In the genomic region with DNA sequence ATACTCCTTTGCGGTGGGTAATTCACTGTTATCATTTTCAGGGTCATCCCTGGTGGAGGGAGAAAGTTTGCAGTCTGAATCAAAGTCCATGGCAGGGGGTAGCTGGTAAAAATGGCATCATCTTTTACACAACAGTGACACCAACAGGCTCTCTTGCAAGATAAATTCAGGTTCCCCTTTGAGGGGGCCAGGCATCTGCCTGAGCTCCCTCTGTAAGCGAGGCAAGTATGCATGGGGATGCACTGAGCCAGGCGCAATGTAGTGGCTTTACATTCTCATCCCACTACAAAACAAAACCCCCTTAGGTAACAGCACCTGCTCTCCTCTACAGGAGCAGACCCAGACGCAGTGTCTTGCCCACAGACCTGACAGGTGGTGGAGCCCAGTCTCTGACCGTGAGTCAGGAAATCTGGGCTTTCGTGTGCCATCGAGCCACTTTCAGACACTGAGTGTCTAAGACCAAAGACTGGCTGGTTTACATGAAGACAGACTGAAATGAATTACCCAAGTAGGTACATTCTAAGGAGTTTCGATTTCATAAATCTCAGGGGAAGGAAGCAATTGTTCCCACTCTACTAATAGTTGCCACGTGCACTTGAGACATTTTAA, we compare ENCODE assay signal across 27 cellular contexts. TPM values are rescaled to one million over a fixed set of nuclear protein-coding genes. Genes with fewer than 3 reads are reported as not detected.
A peak's percentile ranks its signal among the peaks of the same experiment; 100 is the strongest.
DNase-seq lines count a peak whose midpoint lies in the region; ATAC-seq and TF ChIP-seq lines count a peak whose summit lies in the region.
"Had no signal": no experiment of that assay in that cellular context is flagged by ENCODE, and none has a peak within 500 bp of the region (broad histone marks: within the 10 kb centered on the region; RNA-seq: fewer than 3 reads in every experiment).

No MANE protein-coding gene starts in this region.

- H3K4me1 Mint-ChIP-seq in natural killer cell (no peaks in the 10 kb centered on the region), endodermal cell (no peaks in the 10 kb centered on the region)
- no peaks in the 10 kb centered on the region for H3K4me1 Mint-ChIP-seq in natural killer cell treated with Interleukin-12 subunit alpha and Interleukin-12 subunit beta and Interleukin-15 and Interleukin-18, amount 100 ng/mL, for 72 hours (ENCODE audit: low read depth in 2 of 2)
- peaks cover 0 to 2% (median 0%) of the 10 kb centered on the region in 7 donors for H3K4me1 Mint-ChIP-seq in naive thymus-derived CD4-positive, alpha-beta T cell
- H3K4me1 Mint-ChIP-seq in activated CD4-positive, alpha-beta T cell treated with anti-CD3 and anti-CD28 coated beads, Interleukin-2, amount 10 ng/mL, durations not matched to agents 24 days and 14 days: no peaks in the 10 kb centered on the region
- H3K4me1 Mint-ChIP-seq: CD14-positive monocyte had no signal

- H3K27me3 ChIP-seq in MM.1S (replicated peaks; ENCODE audit: insufficient read depth, low read length) (no peaks in the 10 kb centered on the region), endodermal cell (ENCODE audit: control insufficient read depth, insufficient read depth, low read length, poor library complexity, severe bottlenecking) (no peaks in the 10 kb centered on the region), colonic mucosa (no peaks in the 10 kb centered on the region)
- H3K27me3 ChIP-seq in naive thymus-derived CD4-positive, alpha-beta T cell (ENCODE audit: control insufficient read depth in 2 of 2, insufficient read depth in 2 of 2, low read length in 2 of 2): no peaks in the 10 kb centered on the region
- H3K27me3 ChIP-seq: gastrocnemius medialis, Peyer's patch, uterus had no signal

- DNase-seq in natural killer cell (no peak), MM.1S (peak; percentile 80), endodermal cell (no peak), colonic mucosa (no peak)
- no peak for DNase-seq in natural killer cell treated with Interleukin-12 subunit alpha and Interleukin-12 subunit beta and Interleukin-15 and Interleukin-18, amount 100 ng/mL, for 72 hours (ENCODE audit: low spot score)
- no peak for DNase-seq in naive thymus-derived CD4-positive, alpha-beta T cell
- no peak for DNase-seq in activated CD4-positive, alpha-beta T cell treated with anti-CD3 and anti-CD28 coated beads, Interleukin-2, amount 10 ng/mL, durations not matched to agents 24 days and 14 days
- DNase-seq: activated naive CD4-positive, alpha-beta T cell; central memory CD4-positive, alpha-beta T cell; DMS153; gastrocnemius medialis; GDM1; kidney glomerular epithelial cell; MV-4-11; NCI-H187; Peyer's patch; stimulated activated CD4-positive, alpha-beta T cell treated with anti-CD3 and anti-CD28 coated beads, Interleukin-4, amount 100 ng/mL, for 24 hours; T-helper 9 cell; uterus had no signal

- H3K27me3 Mint-ChIP-seq in natural killer cell (ENCODE audit: low read depth in 2 of 2) (no peaks in the 10 kb centered on the region), endodermal cell (ENCODE audit: insufficient read depth) (no peaks in the 10 kb centered on the region)
- H3K27me3 Mint-ChIP-seq in natural killer cell treated with Interleukin-12 subunit alpha and Interleukin-12 subunit beta and Interleukin-15 and Interleukin-18, amount 100 ng/mL, for 72 hours: no peaks in the 10 kb centered on the region
- no peaks in the 10 kb centered on the region for H3K27me3 Mint-ChIP-seq in naive thymus-derived CD4-positive, alpha-beta T cell
- no peaks in the 10 kb centered on the region for H3K27me3 Mint-ChIP-seq in activated CD4-positive, alpha-beta T cell treated with anti-CD3 and anti-CD28 coated beads, Interleukin-2, amount 10 ng/mL, durations not matched to agents 24 days and 14 days

- H3K27ac Mint-ChIP-seq in natural killer cell: peak overlapping the region; percentile 11 to 24
- H3K27ac Mint-ChIP-seq in natural killer cell treated with Interleukin-12 subunit alpha and Interleukin-12 subunit beta and Interleukin-15 and Interleukin-18, amount 100 ng/mL, for 72 hours: no peak overlapping the region
- H3K27ac Mint-ChIP-seq in endodermal cell: peak overlapping the region; percentile 46
- peak overlapping the region in 2 of 9 donors; percentile 8 to 42 for H3K27ac Mint-ChIP-seq in naive thymus-derived CD4-positive, alpha-beta T cell
- no peak overlapping the region for H3K27ac Mint-ChIP-seq in activated CD4-positive, alpha-beta T cell treated with anti-CD3 and anti-CD28 coated beads, Interleukin-2, amount 10 ng/mL, durations not matched to agents 24 days and 14 days

- H3K9me3 Mint-ChIP-seq in natural killer cell (no peaks in the 10 kb centered on the region), endodermal cell (no peaks in the 10 kb centered on the region)
- H3K9me3 Mint-ChIP-seq in natural killer cell treated with Interleukin-12 subunit alpha and Interleukin-12 subunit beta and Interleukin-15 and Interleukin-18, amount 100 ng/mL, for 72 hours: no peaks in the 10 kb centered on the region
- H3K9me3 Mint-ChIP-seq in naive thymus-derived CD4-positive, alpha-beta T cell: no peaks in the 10 kb centered on the region
- no peaks in the 10 kb centered on the region for H3K9me3 Mint-ChIP-seq in activated CD4-positive, alpha-beta T cell treated with anti-CD3 and anti-CD28 coated beads, Interleukin-2, amount 10 ng/mL, durations not matched to agents 24 days and 14 days
- H3K9me3 Mint-ChIP-seq: CD14-positive monocyte, neural crest cell had no signal

- peak overlapping the region; percentile 22; the same call in 1 of the 2 replicates for H3K4me2 ChIP-seq in MM.1S (ENCODE audit: low read depth, low read length)
- H3K4me2 ChIP-seq: smooth muscle cell had no signal

- H3K9me3 ChIP-seq in MM.1S (replicated peaks; ENCODE audit: insufficient read depth, low read length) (no peaks in the 10 kb centered on the region), endodermal cell (ENCODE audit: control insufficient read depth, low read length) (no peaks in the 10 kb centered on the region), colonic mucosa (no peaks in the 10 kb centered on the region)
- H3K9me3 ChIP-seq in naive thymus-derived CD4-positive, alpha-beta T cell (ENCODE audit: control insufficient read depth in 2 of 3, low read length in 3 of 3): no peaks in the 10 kb centered on the region
- H3K9me3 ChIP-seq: gastrocnemius medialis, Peyer's patch, uterus had no signal

- H4K20me1 ChIP-seq in MM.1S (ENCODE audit: insufficient read depth, low read length): peaks cover 7% of the 10 kb centered on the region; the same call in 1 of the 2 replicates

- no peaks in the 10 kb centered on the region for H3K9me2 ChIP-seq in MM.1S (replicated peaks; ENCODE audit: insufficient read depth, low read length)

- H2AFZ ChIP-seq in MM.1S (ENCODE audit: low read length): no peak overlapping the region

- no peak for ATAC-seq in natural killer cell
- no peak for ATAC-seq in natural killer cell treated with Interleukin-12 subunit alpha and Interleukin-12 subunit beta and Interleukin-15 and Interleukin-18, amount 100 ng/mL, for 72 hours
- no peak for ATAC-seq in naive thymus-derived CD4-positive, alpha-beta T cell
- no peak for ATAC-seq in HG02884 (IDR thresholded peaks at IDR 0.05; ENCODE audit: unreplicated experiment)
- ATAC-seq: activated CD4-positive, CD25-positive, alpha-beta regulatory T cell treated with anti-CD3 and anti-CD28 coated beads, Interleukin-2, amount 50 U/mL, for 24 hours; gastrocnemius medialis had no signal

- WGBS in endodermal cell (ENCODE audit: insufficient coverage in 1 of 2, insufficient read length in 1 of 2), 2 experiments: 93 to 97% methylated on average over 7 to 8 of the region's 9 CpGs

- H3K36me3 ChIP-seq in MM.1S (replicated peaks; ENCODE audit: insufficient read depth, low read length) (peaks cover 47% of the 10 kb centered on the region), endodermal cell (ENCODE audit: control insufficient read depth, insufficient read depth, low read length) (peaks cover 91% of the 10 kb centered on the region), colonic mucosa (peaks cover 79% of the 10 kb centered on the region)
- peaks cover 61 to 96% (median 73%) of the 10 kb centered on the region in 3 experiments for H3K36me3 ChIP-seq in naive thymus-derived CD4-positive, alpha-beta T cell (ENCODE audit: control insufficient read depth in 2 of 3, insufficient read depth in 3 of 3, low read length in 3 of 3)
- H3K36me3 ChIP-seq: uterus had no signal

- peaks cover 49% of the 10 kb centered on the region for H3K79me2 ChIP-seq in MM.1S (ENCODE audit: low read length)

- H3K9ac ChIP-seq in MM.1S (ENCODE audit: low read length) (no peak overlapping the region), endodermal cell (ENCODE audit: extremely low read depth, low read length, poor library complexity, severe bottlenecking) (no peak overlapping the region), colonic mucosa (ENCODE audit: low read depth in 2 of 2, low read length in 2 of 2) (no peak overlapping the region)

- peak overlapping the region; percentile 43; the same call in 1 of the 2 replicates for H3K27ac ChIP-seq in MM.1S (ENCODE audit: low read length)
- H3K27ac ChIP-seq in endodermal cell (ENCODE audit: low read depth, low read length): no peak overlapping the region
- no peak overlapping the region for H3K27ac ChIP-seq in naive thymus-derived CD4-positive, alpha-beta T cell (ENCODE audit: low read depth, low read length)
- H3K27ac ChIP-seq in colonic mucosa: no peak overlapping the region
- H3K27ac ChIP-seq: gastrocnemius medialis, Peyer's patch, uterus had no signal

- no peak for TF ChIP-seq CTCF in natural killer cell (IDR thresholded peaks at IDR 0.05)
- TF ChIP-seq CTCF in MM.1S (IDR thresholded peaks at IDR 0.05; ENCODE audit: low read length): no peak
- peak; percentile 25 for TF ChIP-seq CTCF in endodermal cell (conservative IDR thresholded peaks at IDR 0.05)
- TF ChIP-seq CTCF in colonic mucosa (IDR thresholded peaks at IDR 0.05): no peak

- H3K4me3 ChIP-seq in MM.1S (ENCODE audit: low read length) (no peak overlapping the region), endodermal cell (ENCODE audit: low read length) (no peak overlapping the region), colonic mucosa (no peak overlapping the region)
- H3K4me3 ChIP-seq in naive thymus-derived CD4-positive, alpha-beta T cell (ENCODE audit: low read length): no peak overlapping the region
- H3K4me3 ChIP-seq: gastrocnemius medialis, Peyer's patch, smooth muscle cell, uterus had no signal

- H3K4me1 ChIP-seq in MM.1S (ENCODE audit: low read length) (peaks cover 19% of the 10 kb centered on the region), endodermal cell (ENCODE audit: control insufficient read depth, insufficient read depth, low read length) (no peaks in the 10 kb centered on the region), colonic mucosa (no peaks in the 10 kb centered on the region)
- no peaks in the 10 kb centered on the region for H3K4me1 ChIP-seq in naive thymus-derived CD4-positive, alpha-beta T cell (ENCODE audit: control insufficient read depth in 2 of 2, insufficient read depth in 2 of 2, low read length in 2 of 2)
- H3K4me1 ChIP-seq: Peyer's patch, uterus had no signal

- no peak overlapping the region for H3K4me3 Mint-ChIP-seq in natural killer cell
- H3K4me3 Mint-ChIP-seq in natural killer cell treated with Interleukin-12 subunit alpha and Interleukin-12 subunit beta and Interleukin-15 and Interleukin-18, amount 100 ng/mL, for 72 hours: no peak overlapping the region
- no peak overlapping the region for H3K4me3 Mint-ChIP-seq in endodermal cell
- no peak overlapping the region for H3K4me3 Mint-ChIP-seq in naive thymus-derived CD4-positive, alpha-beta T cell
- no peak overlapping the region for H3K4me3 Mint-ChIP-seq in activated CD4-positive, alpha-beta T cell treated with anti-CD3 and anti-CD28 coated beads, Interleukin-2, amount 10 ng/mL, durations not matched to agents 24 days and 14 days
- H3K4me3 Mint-ChIP-seq: CD14-positive monocyte, neural crest cell had no signal

- POLR2A ChIA-PET in naive thymus-derived CD4-positive, alpha-beta T cell (lab: Charles Lee): interaction anchor here (0.8 to 1.5 kb wide), 2 partner anchors 31 to 333 kb away, joined by 3 read pairs; partner anchors contain the start of gene CARHSP1

- intact Hi-C loops in natural killer cell (cut with micrococcal nuclease) (loop anchor here (10.0 kb wide), 1 partner anchor 235 kb away; no protein-coding TSS in a partner anchor), colonic mucosa (cut with DNase I) (no loop called here)
- intact Hi-C loops in naive thymus-derived CD4-positive, alpha-beta T cell (cut with micrococcal nuclease): loop anchor here in 1 of 2 donors (5.0 kb wide), 1 partner anchor 37 kb away; no protein-coding TSS in a partner anchor
- intact Hi-C loops in activated CD4-positive, alpha-beta T cell treated with anti-CD3 and anti-CD28 coated beads, Interleukin-2, amount 10 ng/mL, durations not matched to agents 24 days and 14 days (cut with micrococcal nuclease): loop anchor here (5.0 kb wide), 1 partner anchor 37 kb away; no protein-coding TSS in a partner anchor

- CTCF ChIA-PET in naive thymus-derived CD4-positive, alpha-beta T cell (lab: Charles Lee): interaction anchor here (0.6 kb wide), 1 partner anchor 16 kb away, joined by 4 read pairs; no protein-coding TSS in a partner anchor

- peaks cover 21% of the 10 kb centered on the region for H3F3A ChIP-seq in MM.1S (ENCODE audit: insufficient read depth, low read length)

- H3K36me3 Mint-ChIP-seq in natural killer cell: peaks cover 26% of the 10 kb centered on the region
- peaks cover 32% of the 10 kb centered on the region for H3K36me3 Mint-ChIP-seq in natural killer cell treated with Interleukin-12 subunit alpha and Interleukin-12 subunit beta and Interleukin-15 and Interleukin-18, amount 100 ng/mL, for 72 hours
- H3K36me3 Mint-ChIP-seq in endodermal cell (ENCODE audit: low read depth): peaks cover 84% of the 10 kb centered on the region
- H3K36me3 Mint-ChIP-seq in naive thymus-derived CD4-positive, alpha-beta T cell: peaks cover 17 to 67% (median 31%) of the 10 kb centered on the region in 5 donors
- peaks cover 86% of the 10 kb centered on the region for H3K36me3 Mint-ChIP-seq in activated CD4-positive, alpha-beta T cell treated with anti-CD3 and anti-CD28 coated beads, Interleukin-2, amount 10 ng/mL, durations not matched to agents 24 days and 14 days (ENCODE audit: low read depth)

RNA-seq across cellular contexts. Expression of gene LITAFD, which starts 17.7 kb away (rescaled TPM):
- total RNA-seq in natural killer cell: 1 to 10 TPM in 1 of 3 donors, under 1 TPM in 2; 0.21 to 1.1 (median 0.29) TPM
- not detected for total RNA-seq in natural killer cell treated with Interleukin-12 subunit alpha and Interleukin-12 subunit beta and Interleukin-15 and Interleukin-18, amount 100 ng/mL, for 72 hours
- not detected for total RNA-seq in endodermal cell
- not detected for polyA plus RNA-seq in endodermal cell (2013, experiment 1 of 2)
- not detected for polyA plus RNA-seq in endodermal cell (2013, experiment 2 of 2)
- total RNA-seq in naive thymus-derived CD4-positive, alpha-beta T cell: not detected
- polyA plus RNA-seq in naive thymus-derived CD4-positive, alpha-beta T cell: not detected
- total RNA-seq in activated CD4-positive, alpha-beta T cell treated with anti-CD3 and anti-CD28 coated beads, Interleukin-2, amount 10 ng/mL, durations not matched to agents 24 days and 14 days: not detected in 2 replicates
- total RNA-seq in colonic mucosa: not detected
- total RNA-seq: aorta, gastrocnemius medialis, neural crest cell, Peyer's patch, pulmonary artery endothelial cell, smooth muscle cell, uterus had no signal
- polyA plus RNA-seq: aorta, CD14-positive monocyte, esophagus, smooth muscle cell had no signal

RNA-seq across cellular contexts. Expression of gene CARHSP1, which starts 31.0 kb away (rescaled TPM):
- 10 to 100 TPM; 59.0 to 70.0 (median 60.1) TPM for total RNA-seq in natural killer cell
- total RNA-seq in natural killer cell treated with Interleukin-12 subunit alpha and Interleukin-12 subunit beta and Interleukin-15 and Interleukin-18, amount 100 ng/mL, for 72 hours: 10 to 100 TPM; 66.5 to 70.7 TPM
- total RNA-seq in endodermal cell: 100 to 1,000 TPM; 233 to 275 TPM
- 183 TPM for polyA plus RNA-seq in endodermal cell (2013, experiment 1 of 2)
- 179 TPM for polyA plus RNA-seq in endodermal cell (2013, experiment 2 of 2)
- total RNA-seq in naive thymus-derived CD4-positive, alpha-beta T cell: 100 to 1,000 TPM in 1 of 5 experiments, 10 to 100 TPM in 4; 29.6 to 123 (median 39.9) TPM
- polyA plus RNA-seq in naive thymus-derived CD4-positive, alpha-beta T cell: 10 to 100 TPM; 24.9 to 32.7 TPM
- total RNA-seq in activated CD4-positive, alpha-beta T cell treated with anti-CD3 and anti-CD28 coated beads, Interleukin-2, amount 10 ng/mL, durations not matched to agents 24 days and 14 days: 67.7 and 73.3 TPM in 2 replicates
- 10 to 100 TPM; 75.7 to 77.9 TPM for total RNA-seq in colonic mucosa

Comparison
In these comparisons a context has a peak if more than half of its experiments do, and no peak if none do; other contexts are left out.
1. H3K27ac Mint-ChIP-seq: peak in natural killer cell (2 of 2) and endodermal cell (single experiment); none in natural killer cell treated with Interleukin-12 subunit alpha and Interleukin-12 subunit beta and Interleukin-15 and Interleukin-18, amount 100 ng/mL, for 72 hours (0 of 2) and activated CD4-positive, alpha-beta T cell treated with anti-CD3 and anti-CD28 coated beads, Interleukin-2, amount 10 ng/mL, durations not matched to agents 24 days and 14 days (single experiment).